In the genomic region with DNA sequence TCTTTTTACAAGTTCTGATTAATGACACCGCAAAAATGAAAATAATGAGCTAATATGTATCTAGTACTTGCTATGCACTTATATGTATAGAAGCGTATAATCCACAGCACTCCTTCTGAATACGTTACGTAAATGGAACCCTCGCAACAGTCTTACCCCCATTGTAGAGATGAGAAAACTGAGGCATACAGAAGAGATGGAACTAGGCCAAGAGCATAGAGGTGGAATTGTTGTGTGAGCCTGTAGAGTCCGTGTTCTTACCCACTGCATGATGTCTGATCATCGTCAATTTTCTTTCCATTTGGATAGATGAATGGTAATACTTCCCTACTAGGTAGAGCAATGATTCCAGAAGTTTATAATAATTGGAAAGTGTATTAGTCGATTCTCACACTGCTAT, we compare ENCODE assay signal across 36 cellular contexts.
"Had no signal": no experiment of that assay in that cellular context is flagged by ENCODE, and none has a peak within 500 bp of the region (broad histone marks: within the 10 kb centered on the region; RNA-seq: fewer than 3 reads in every experiment).

No MANE protein-coding gene starts in this region.

- H3K9me3 ChIP-seq: MG63 had no signal

- H3K27me3 ChIP-seq: MG63 had no signal

- H3K36me3 ChIP-seq: MG63 had no signal

- DNase-seq: Karpas-422, Kasumi-1, MG63, MM.1S, MV-4-11, NCI-H1048, NCI-H1092, NCI-H1092 treated with DMSO at 0.1 percent for 48 hours, NCI-H1105, NCI-H1105 treated with DMSO at 0.1 percent for 48 hours, NCI-H1417, NCI-H1417 treated with DMSO at 0.1 percent for 48 hours, NCI-H1436, NCI-H1436 treated with DMSO at 0.1 percent for 48 hours, NCI-H146, NCI-H1694, NCI-H1694 treated with DMSO at 0.1 percent for 48 hours, NCI-H187, NCI-H187 treated with DMSO at 0.1 percent for 48 hours, NCI-H1930, NCI-H2029, NCI-H2029 treated with DMSO at 0.1 percent for 48 hours, NCI-H2081, NCI-H2081 treated with DMSO at 0.1 percent for 48 hours, NCI-H2107, NCI-H2171, NCI-H2171 treated with DMSO at 0.1 percent for 48 hours, NCI-H2227 treated with DMSO at 0.1 percent for 48 hours, NCI-H226, NCI-H345, NCI-H446, NCI-H446 treated with DMSO at 0.1 percent for 48 hours, NCI-H510A, NCI-H510A treated with DMSO at 0.1 percent for 48 hours, NCI-H524, NCI-H524 treated with DMSO at 0.1 percent for 48 hours had no signal

- H3K4me3 ChIP-seq: MG63 had no signal
